ENCODE assay signal across 12 cellular contexts in genomic region chr6:33623895-33624381, GRCh38. TPM values are rescaled to one million over a fixed set of nuclear protein-coding genes. Genes with fewer than 3 reads are reported as not detected.
DNase-seq lines count a peak whose midpoint lies in the region; ATAC-seq and TF ChIP-seq lines count a peak whose summit lies in the region.
"Had no signal": no experiment of that assay in that cellular context is flagged by ENCODE, and none has a peak within 500 bp of the region (broad histone marks: within the 10 kb centered on the region; RNA-seq: fewer than 3 reads in every experiment).

No MANE protein-coding gene starts in this region.

- 69% methylated on average over 6 of the region's 6 CpGs for WGBS in hepatocyte (ENCODE audit: low lambda C conversion rate, missing lambda C conversion rate)
- 76 to 78% methylated on average over 6 of the region's 6 CpGs for WGBS in tibial nerve, 2 donors

- H3K79me2 ChIP-seq in hepatocyte = peaks cover 44% of the 10 kb centered on the region

- H3K36me3 ChIP-seq in SK-N-MC (ENCODE audit: insufficient read depth, low read length) (no peaks in the 10 kb centered on the region), hepatocyte (replicated peaks; ENCODE audit: insufficient read depth, low read depth) (no peaks in the 10 kb centered on the region), tibial nerve (peaks cover 0 to 5% (median 0%) of the 10 kb centered on the region in 3 donors)

- H3K27ac Mint-ChIP-seq in activated T-cell treated with anti-CD3 and anti-CD28 coated beads, Interleukin-2, amount 50 U/mL, for 72 hours = peak overlapping the region; percentile 76

- H3K36me3 Mint-ChIP-seq in activated T-cell treated with anti-CD3 and anti-CD28 coated beads, Interleukin-2, amount 50 U/mL, for 72 hours (ENCODE audit: insufficient read depth in 2 of 2) = peaks cover 1 to 6% of the 10 kb centered on the region in 2 donors

- ATAC-seq in activated T-cell treated with anti-CD3 and anti-CD28 coated beads, Interleukin-2, amount 50 U/mL, for 72 hours (replicated peaks in 1 of 2) = no peak
- no peak for ATAC-seq in HG03432 (IDR thresholded peaks at IDR 0.05; ENCODE audit: unreplicated experiment)

- no peaks in the 10 kb centered on the region for H3K27me3 ChIP-seq in hepatocyte
- no peaks in the 10 kb centered on the region for H3K27me3 ChIP-seq in tibial nerve

- H3K27ac ChIP-seq in SK-N-MC = peak overlapping the region; percentile 48
- peak overlapping the region; percentile 95 for H3K27ac ChIP-seq in hepatocyte
- peak overlapping the region in 3 of 4 donors; percentile 67 to 98 (median 90) for H3K27ac ChIP-seq in tibial nerve

- H4K20me1 ChIP-seq in hepatocyte (ENCODE audit: insufficient read depth, poor library complexity, severe bottlenecking) = no peaks in the 10 kb centered on the region

- no peak for TF ChIP-seq POLR2A in tibial nerve (IDR thresholded peaks at IDR 0.05)

- peak overlapping the region; percentile 88 to 96 for H3K4me3 Mint-ChIP-seq in activated T-cell treated with anti-CD3 and anti-CD28 coated beads, Interleukin-2, amount 50 U/mL, for 72 hours

- H3K9me3 ChIP-seq in SK-N-MC (ENCODE audit: low read depth, low read length) = no peaks in the 10 kb centered on the region
- H3K9me3 ChIP-seq in hepatocyte (ENCODE audit: low read depth) = no peaks in the 10 kb centered on the region
- H3K9me3 ChIP-seq in tibial nerve = no peaks in the 10 kb centered on the region
- H3K9me3 ChIP-seq: SK-N-SH, spleen had no signal

- no peaks in the 10 kb centered on the region for H3K9me3 Mint-ChIP-seq in activated T-cell treated with anti-CD3 and anti-CD28 coated beads, Interleukin-2, amount 50 U/mL, for 72 hours

- H3K4me2 ChIP-seq in hepatocyte = peak overlapping the region; percentile 95
- H3K4me2 ChIP-seq: SK-N-SH had no signal

- H3K4me3 ChIP-seq in SK-N-MC = peak overlapping the region; percentile 40
- H3K4me3 ChIP-seq in hepatocyte = no peak overlapping the region
- no peak overlapping the region for H3K4me3 ChIP-seq in tibial nerve
- H3K4me3 ChIP-seq: spleen had no signal

- DNase-seq in activated T-cell treated with anti-CD3 and anti-CD28 coated beads, Interleukin-2, amount 50 U/mL, for 72 hours = no peak
- no peak for DNase-seq in activated T-cell treated with anti-CD3 and anti-CD28 coated beads, Interleukin-2, amount 50 U/mL, for 48 hours
- DNase-seq in SK-N-MC (ENCODE audit: low read depth, low spot score) (peak; percentile 5), hepatocyte (ENCODE audit: low spot score) (no peak), tibial nerve (ENCODE audit: low spot score in 2 of 2) (no peak), MV-4-11 (lab: John Stamatoyannopoulos, UW) (no peak)
- no peak for DNase-seq in stimulated activated CD4-positive, alpha-beta T cell treated with anti-CD3 and anti-CD28 coated beads, Interleukin-12 subunit alpha, Interleukin-12 subunit beta, amount 100 ng/mL, for 4 hours
- DNase-seq: IMR-90; SK-N-SH; spleen; stimulated activated naive CD4-positive, alpha-beta T cell had no signal

- TF ChIP-seq CTCF in hepatocyte (IDR thresholded peaks at IDR 0.05; ENCODE audit: poor library complexity) (no peak), tibial nerve (IDR thresholded peaks at IDR 0.05) (no peak)

- H3K4me1 Mint-ChIP-seq in activated T-cell treated with anti-CD3 and anti-CD28 coated beads, Interleukin-2, amount 50 U/mL, for 72 hours (ENCODE audit: low read depth) = peaks cover 62% of the 10 kb centered on the region

- TF ChIP-seq EP300 in tibial nerve (IDR thresholded peaks at IDR 0.05) = no peak

- H3K9ac ChIP-seq in SK-N-MC (ENCODE audit: insufficient read length) = no peak overlapping the region
- H3K9ac ChIP-seq: SK-N-SH had no signal

- no peaks in the 10 kb centered on the region for H3K9me2 ChIP-seq in hepatocyte (replicated peaks; ENCODE audit: insufficient read depth)
- H3K9me2 ChIP-seq: SK-N-SH had no signal

- H3K4me1 ChIP-seq in hepatocyte (ENCODE audit: insufficient read depth) (peaks cover 6% of the 10 kb centered on the region), tibial nerve (peaks cover 0 to 86% (median 58%) of the 10 kb centered on the region in 4 donors)

- H3K27me3 Mint-ChIP-seq in activated T-cell treated with anti-CD3 and anti-CD28 coated beads, Interleukin-2, amount 50 U/mL, for 72 hours (ENCODE audit: low read depth) = no peaks in the 10 kb centered on the region

- H2AFZ ChIP-seq in hepatocyte = no peak overlapping the region

RNA-seq across cellular contexts. Expression of gene ITPR3, which starts 2.8 kb away (rescaled TPM):
- 10 to 100 TPM; 49.9 to 52.5 TPM for total RNA-seq in activated T-cell treated with anti-CD3 and anti-CD28 coated beads, Interleukin-2, amount 50 U/mL, for 72 hours
- total RNA-seq in hepatocyte (27.3 and 39.6 TPM in 2 replicates), tibial nerve (100 to 1,000 TPM in 2 of 4 donors, 10 to 100 TPM in 2; 76.8 to 101 (median 93.9) TPM)
- 14.8 and 16.5 TPM in 2 replicates for polyA plus RNA-seq in hepatocyte

RNA-seq across cellular contexts. Expression of gene BAK1, which starts 43.9 kb away (rescaled TPM):
- 10 to 100 TPM; 54.9 to 55.4 TPM for total RNA-seq in activated T-cell treated with anti-CD3 and anti-CD28 coated beads, Interleukin-2, amount 50 U/mL, for 72 hours
- 18.6 and 24.0 TPM in 2 replicates for total RNA-seq in hepatocyte
- 23.6 and 33.1 TPM in 2 replicates for polyA plus RNA-seq in hepatocyte
- 10 to 100 TPM in 2 of 4 donors, 1 to 10 TPM in 2; 7.9 to 15.3 (median 10.1) TPM for total RNA-seq in tibial nerve
